In the genomic region with DNA sequence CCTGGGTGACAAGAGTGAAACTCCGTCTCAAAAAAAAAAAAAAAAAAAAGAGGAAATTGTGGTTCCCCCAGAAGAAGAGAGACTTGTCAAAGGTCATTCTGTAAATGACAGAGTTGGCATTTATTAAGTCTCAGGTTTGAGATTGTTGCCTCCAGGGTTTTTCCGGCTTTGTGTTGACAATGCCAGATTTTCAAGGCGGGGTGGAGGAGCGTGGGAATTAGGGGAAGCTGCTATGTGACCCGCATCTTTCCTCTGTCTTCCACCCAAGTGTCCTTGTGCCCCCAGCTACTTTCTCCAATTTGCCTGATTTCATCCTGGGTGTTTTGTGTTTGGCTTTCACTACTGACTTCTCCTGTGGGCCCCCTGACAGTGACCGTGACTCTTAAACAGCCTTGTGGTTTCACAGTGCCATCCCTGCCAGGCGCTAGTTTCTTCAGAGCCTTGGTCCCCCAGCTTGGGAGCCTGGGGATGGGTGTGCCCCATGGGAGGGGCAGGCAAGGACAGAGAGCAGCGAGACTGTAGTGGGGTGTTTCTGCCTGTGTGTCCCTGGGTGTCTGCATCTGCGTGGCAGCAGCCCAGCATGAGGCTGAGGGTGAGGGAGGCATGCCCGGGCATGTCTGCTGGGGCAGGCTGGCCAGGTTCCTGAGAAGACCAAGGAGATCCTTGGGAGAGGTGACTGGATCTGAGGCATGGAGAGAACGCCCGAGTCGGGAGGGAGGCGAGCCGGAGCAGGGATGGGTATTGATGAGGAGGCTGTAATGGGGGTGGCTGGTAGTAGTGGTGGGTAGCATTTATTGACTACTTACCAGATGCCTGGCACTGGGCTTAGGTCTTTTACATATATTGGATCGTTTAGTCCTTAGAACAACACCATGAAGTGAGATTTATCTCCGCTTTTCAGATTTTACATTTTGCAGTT, we compare ENCODE assay signal across 8 cellular contexts. TPM values are rescaled to one million over a fixed set of nuclear protein-coding genes. Genes with fewer than 3 reads are reported as not detected.
DNase-seq lines count a peak whose midpoint lies in the region; ATAC-seq and TF ChIP-seq lines count a peak whose summit lies in the region.

No MANE protein-coding gene starts in this region.

- H3K27me3 Mint-ChIP-seq in T-cell, result no peaks in the 10 kb centered on the region

- in situ Hi-C loops in KBM-7 (cut with MboI; ENCODE audit: low pct_unique_long_range_greater_than_20kb, low sequenced_read_pairs), result no loop called here

- H3K27me3 ChIP-seq in neuronal stem cell (ENCODE audit: control insufficient read depth in 3 of 3, insufficient read depth in 3 of 3, low read depth in 1 of 3, low read length in 3 of 3), result peaks cover 0 to 3% (median 0%) of the 10 kb centered on the region in 3 experiments

- peak overlapping the region; percentile 99 for H2AK5ac ChIP-seq in neuronal stem cell (ENCODE audit: low read depth, low read length)

- CTCF ChIA-PET in T-cell (lab: Charles Lee), result interaction anchor here in 1 of 2 donors (0.5 to 1.4 kb wide), 4 partner anchors 30 to 78 kb away, joined by 3 to 9 read pairs (median 4); no protein-coding TSS in a partner anchor

- POLR2A ChIA-PET in T-cell (lab: Charles Lee), result interaction anchor here (0.5 to 1.0 kb wide), 2 partner anchors 72 kb away, joined by 3 read pairs; no protein-coding TSS in a partner anchor

- H3K18ac ChIP-seq in neuronal stem cell (ENCODE audit: low read length), result peak overlapping the region; percentile 96

- H3K9me3 ChIP-seq in neuronal stem cell (replicated peaks in 1 of 2; ENCODE audit: control insufficient read depth in 2 of 2, insufficient read depth in 1 of 2, low read depth in 1 of 2, low read length in 2 of 2), result no peaks in the 10 kb centered on the region

- peak overlapping the region; percentile 49 for H3K23ac ChIP-seq in neuronal stem cell (ENCODE audit: low read depth, low read length, poor library complexity)

- no peak overlapping the region for H3K4me3 ChIP-seq in neuronal stem cell (ENCODE audit: low read length in 2 of 2)

- peak overlapping the region; percentile 79 for H3K4ac ChIP-seq in neuronal stem cell (ENCODE audit: low read length)

- peak overlapping the region; percentile 11 for H3K14ac ChIP-seq in neuronal stem cell (ENCODE audit: low read length)

- no peaks in the 10 kb centered on the region for H3K36me3 Mint-ChIP-seq in T-cell

- H2BK15ac ChIP-seq in neuronal stem cell (ENCODE audit: low read length), result peak overlapping the region; percentile 89

- H2AFZ ChIP-seq in neuronal stem cell (ENCODE audit: low read length), result peak overlapping the region; percentile 57

- peaks cover 29% of the 10 kb centered on the region in 2 donors for H3K4me1 ChIP-seq in neuronal stem cell (ENCODE audit: control insufficient read depth in 2 of 2, insufficient read depth in 1 of 2, low read depth in 1 of 2, low read length in 2 of 2)

- H2BK12ac ChIP-seq in neuronal stem cell (ENCODE audit: low read length), result peak overlapping the region; percentile 86

- no peaks in the 10 kb centered on the region for H3K9me3 Mint-ChIP-seq in T-cell

- TF ChIP-seq POLR2A in erythroblast (IDR thresholded peaks at IDR 0.05; ENCODE audit: low read length), result peak; percentile 47

- H4K8ac ChIP-seq in neuronal stem cell (ENCODE audit: low read depth, low read length), result peak overlapping the region; percentile 85

- WGBS in neuronal stem cell (ENCODE audit: extremely low coverage in 2 of 2, insufficient read length in 2 of 2, insufficient replicate concordance in 1 of 2), 2 donors, result no CpG with 5 or more reads among the region's 17 CpGs

- H2BK120ac ChIP-seq in neuronal stem cell (ENCODE audit: low read depth, low read length), result peak overlapping the region; percentile 85

- no peaks in the 10 kb centered on the region for H3K36me3 ChIP-seq in neuronal stem cell (replicated peaks in 1 of 2; ENCODE audit: control insufficient read depth in 2 of 2, insufficient read depth in 2 of 2, low read length in 2 of 2)

- DNase-seq in DMS153 (lab: John Stamatoyannopoulos, UW), result peak; percentile 38
- DNase-seq in DMS153 treated with DMSO at 0.1 percent for 48 hours (lab: John Stamatoyannopoulos, UW; ENCODE audit: unreplicated experiment), result no peak
- DNase-seq in KBM-7, result peak; percentile 88
- peak in 2 of 34 experiments; percentile 14 to 23 for DNase-seq in T-cell
- DNase-seq in erythroblast (lab: John Stamatoyannopoulos, UW), result peak; percentile 49 to 80
- no peak for DNase-seq in neuronal stem cell (ENCODE audit: low spot score)

- no peaks in the 10 kb centered on the region for H3K79me1 ChIP-seq in neuronal stem cell (ENCODE audit: low read depth, low read length)

- H3K9ac ChIP-seq in neuronal stem cell (ENCODE audit: low read depth, low read length, poor library complexity), result peak overlapping the region; percentile 63

- H2BK5ac ChIP-seq in neuronal stem cell (ENCODE audit: low read length), result peak overlapping the region; percentile 97

- peak overlapping the region; percentile 62 to 74 for H3K27ac Mint-ChIP-seq in T-cell

- no peak overlapping the region for H3K27ac ChIP-seq in neuronal stem cell (replicated peaks; ENCODE audit: low read length)

- peaks cover 20 to 67% (median 33%) of the 10 kb centered on the region in 3 donors for H3K4me1 Mint-ChIP-seq in T-cell

- peak overlapping the region in 2 of 3 donors; percentile 22 to 32 for H3K4me3 Mint-ChIP-seq in T-cell

- ATAC-seq in GM21447 (IDR thresholded peaks at IDR 0.05; ENCODE audit: unreplicated experiment) (peak; percentile 32), T-cell (replicated peaks in 1 of 4) (peak; percentile 20 to 58 (median 38)), HG02884 (IDR thresholded peaks at IDR 0.05; ENCODE audit: unreplicated experiment) (no peak)

- H4K91ac ChIP-seq in neuronal stem cell (ENCODE audit: low read depth, low read length, poor library complexity), result peak overlapping the region; percentile 80

- no peak overlapping the region for H3K4me2 ChIP-seq in neuronal stem cell (ENCODE audit: insufficient read depth, low read length, poor library complexity, severe bottlenecking)

RNA-seq across cellular contexts. Expression of gene IER5, which starts 46.3 kb away (rescaled TPM):
- total RNA-seq in T-cell, result 10 to 100 TPM; 26.6 to 85.5 (median 32.2) TPM
- 11.5 TPM for polyA plus RNA-seq in neuronal stem cell (2013, experiment 1 of 2)
- 11.4 TPM for polyA plus RNA-seq in neuronal stem cell (2013, experiment 2 of 2)

Comparison
In these comparisons a context has a peak if more than half of its experiments do, and no peak if none do; other contexts are left out.
1. DNase-seq: peak in DMS153 (single experiment), KBM-7 (single experiment) and erythroblast (2 of 2); none in DMS153 treated with DMSO at 0.1 percent for 48 hours (single experiment) and neuronal stem cell (single experiment).